8 cellular contexts compared by ENCODE assay signal in genomic region chr5:169637085-169637855, GRCh38. TPM values are rescaled to one million over a fixed set of nuclear protein-coding genes. Genes with fewer than 3 reads are reported as not detected.
DNase-seq lines count a peak whose midpoint lies in the region; ATAC-seq, FAIRE-seq and TF ChIP-seq lines count a peak whose summit lies in the region.

DOCK2 (plus strand) TSS chr5:169637275; CDS start chr5:169637327, 52 bp downstream.

- no peaks in the 10 kb centered on the region for H3K9me1 ChIP-seq in K562 (ENCODE audit: control insufficient read depth, insufficient read depth, low read length)

- TF ChIP-seq RAD21 in K562 (CRISPR knock-in tag; conservative IDR thresholded peaks at IDR 0.05 in 1 of 2, IDR thresholded peaks at IDR 0.05 in 1 of 2), result no peak

- intact Hi-C loops in K562 (cut with micrococcal nuclease), result no loop called here
- intact Hi-C loops in lower lobe of right lung (cut with DNase I), result no loop called here

- H3K4me1 ChIP-seq in K562 (replicated peaks in 1 of 2; ENCODE audit: control insufficient read depth in 2 of 2, insufficient read depth in 2 of 2, low read length in 2 of 2) (peaks cover 0 to 16% of the 10 kb centered on the region in 2 experiments; a peak in 3 of 5 replicates), lower lobe of right lung (peaks cover 12% of the 10 kb centered on the region), SJCRH30 (no peaks in the 10 kb centered on the region)

- H3K36me3 ChIP-seq in K562 (ENCODE audit: control insufficient read depth, insufficient read depth, low read length), result no peaks in the 10 kb centered on the region; the same call in 2 of the 3 replicates
- H3K36me3 ChIP-seq in lower lobe of right lung, result no peaks in the 10 kb centered on the region
- no peaks in the 10 kb centered on the region for H3K36me3 ChIP-seq in SJCRH30

- H3K27ac ChIP-seq in K562 (ENCODE audit: extremely low read depth, low read depth, low read length) (peak within 1 kb of the TSS; percentile 45; the same call in 2 of the 3 replicates), lower lobe of right lung (peak within 1 kb of the TSS; percentile 89), SJCRH30 (no peak within 1 kb of the TSS)

- CTCF ChIA-PET in K562 (lab: Yijun Ruan, JAX; ENCODE audit: low intra/inter-chr PET ratio), result no interaction called here

- H3K9ac ChIP-seq in K562 (ENCODE audit: insufficient read depth in 1 of 2, low read depth in 2 of 2, low read length in 2 of 2), result peak within 1 kb of the TSS; percentile 36 to 85; a peak in 3 of 4 replicates

- 3% methylated on average over 46 of the region's 55 CpGs for WGBS in K562 (ENCODE audit: insufficient coverage, low coverage, missing lambda C conversion rate)

- H3K4me2 ChIP-seq in K562 (ENCODE audit: insufficient read depth, low read length), result peak within 1 kb of the TSS; percentile 80

- peak; percentile 15 for FAIRE-seq in K562 (lab: Jason Lieb, UNC)

- H3K27me3 ChIP-seq in K562 (ENCODE audit: control insufficient read depth in 2 of 2, insufficient read depth in 2 of 2, low read length in 2 of 2), result no peaks in the 10 kb centered on the region
- H3K27me3 ChIP-seq in lower lobe of right lung (ENCODE audit: low read depth), result peaks cover 12% of the 10 kb centered on the region
- H3K27me3 ChIP-seq in SJCRH30, result no peaks in the 10 kb centered on the region

- POLR2A ChIA-PET in K562 (lab: Yijun Ruan, JAX), result no interaction called here

- TF ChIP-seq EP300 in K562 (IDR thresholded peaks at IDR 0.05; ENCODE audit: low read length), result no peak

- no TSS peak for BruUV-seq in K562 (replicated peaks; lab: Mats Ljungman, UMichigan)

- in situ Hi-C loops in K562 (cut with MboI), result no loop called here

- H2AFZ ChIP-seq in K562 (ENCODE audit: low read depth, low read length), result peak within 1 kb of the TSS; percentile 80

- DNase-seq in T-helper 22 cell (ENCODE audit: low read depth) (peak; percentile 52), K562 (ENCODE audit: extremely low read depth in 1 of 4, low spot score in 3 of 4) (peak; percentile 25 to 47 (median 37)), lower lobe of right lung (peak; percentile 87), SJCRH30 (no peak), DMS53 (lab: John Stamatoyannopoulos, UW) (no peak)
- DNase-seq in stimulated activated CD8-positive, alpha-beta memory T cell treated with anti-CD3 and anti-CD28 coated beads, Interleukin-15, amount 100 ng/mL, for 24 hours (ENCODE audit: low read depth), result peak; percentile 37

- ATAC-seq in GM18909 (IDR thresholded peaks at IDR 0.05; ENCODE audit: poor library complexity, unreplicated experiment) (peak; percentile 93), HG03097 (IDR thresholded peaks at IDR 0.05; ENCODE audit: low FRiP score, unreplicated experiment) (peak; percentile 90), K562 (peak; percentile 90), lower lobe of right lung (peak; percentile 88 to 91)

- TF ChIP-seq POLR2A in K562 (conservative IDR thresholded peaks at IDR 0.05), result no peak

- H3K4me3 ChIP-seq in K562 (peak within 1 kb of the TSS; percentile 48), lower lobe of right lung (peak within 1 kb of the TSS; percentile 64), SJCRH30 (no peak within 1 kb of the TSS)

- no peak for TF ChIP-seq CTCF in K562 (IDR thresholded peaks at IDR 0.05 in 2 of 3, conservative IDR thresholded peaks at IDR 0.05 in 1 of 3; ENCODE audit: insufficient read depth in 2 of 3, low read depth in 1 of 3, low read length in 3 of 3)
- TF ChIP-seq CTCF in lower lobe of right lung (IDR thresholded peaks at IDR 0.05), result no peak

- no peaks in the 10 kb centered on the region; the same call in 2 of the 3 replicates for H3K79me2 ChIP-seq in K562 (ENCODE audit: control insufficient read depth, insufficient read depth, low read length)

- H3K9me3 ChIP-seq in K562 (replicated peaks; ENCODE audit: control insufficient read depth, insufficient read depth, low read depth, low read length) (peaks cover 6% of the 10 kb centered on the region; the same call in 1 of the 2 replicates), lower lobe of right lung (peaks cover 8% of the 10 kb centered on the region), SJCRH30 (replicated peaks) (0 out of 2 replicates have a peak, but pooled peaks cover 3% of the 10 kb centered on the region)

- no peaks in the 10 kb centered on the region for H4K20me1 ChIP-seq in K562 (replicated peaks; ENCODE audit: control insufficient read depth, insufficient read depth, low read length)

TF ChIP-seq in K562, 482 proteins besides CTCF, POLR2A, EP300 and RAD21 (continues in another document):
- TF ChIP-seq ZNF740 (CRISPR knock-in tag; IDR thresholded peaks at IDR 0.05), result peak; percentile 49; the same call in 1 of the 2 replicates
- TF ChIP-seq ZNF740 (tag; IDR thresholded peaks at IDR 0.05), result no peak
- peak; percentile 71 to 85 for TF ChIP-seq MAZ (CRISPR knock-in tag; conservative IDR thresholded peaks at IDR 0.05 in 1 of 2, IDR thresholded peaks at IDR 0.05 in 1 of 2)
- no peak for TF ChIP-seq DPF2 (IDR thresholded peaks at IDR 0.05)
- TF ChIP-seq RBM22 (IDR thresholded peaks at IDR 0.05; ENCODE audit: low read depth, low read length, poor library complexity, severe bottlenecking), result no peak
- no peak for TF ChIP-seq HMG20A (CRISPR knock-in tag; conservative IDR thresholded peaks at IDR 0.05)
- no peak for TF ChIP-seq TSHZ1 (CRISPR knock-in tag; IDR thresholded peaks at IDR 0.05)
- no peak for TF ChIP-seq THRB (CRISPR knock-in tag; conservative IDR thresholded peaks at IDR 0.05)
- no peak for TF ChIP-seq BMI1 (IDR thresholded peaks at IDR 0.05; ENCODE audit: low read length)

RNA-seq across cellular contexts. Expression of gene DOCK2, which starts in this region (rescaled TPM):
- 21.2 and 25.8 TPM in 2 replicates for total RNA-seq in K562 (2011; cell fraction: chromatin; rRNA removed; ENCODE audit: low replicate concordance)
- 10.1 and 11.8 TPM in 2 replicates for total RNA-seq in K562 (2011; cell fraction: nucleolus; rRNA removed)
- 10.5 and 17.9 TPM in 2 replicates for total RNA-seq in K562 (2011; cell fraction: nucleoplasm; rRNA removed)
- total RNA-seq in K562 (2014; rRNA removed) (23.2 and 23.7 TPM in 2 replicates), K562 (2014; rRNA removed; fragmentation: Illumina TruSeq; extraction: Trizol) (20.2 and 20.5 TPM in 2 replicates), K562 (2015; rRNA removed; fragmentation: Illumina TruSeq; extraction: Trizol) (39.9 and 42.6 TPM in 2 replicates), K562 (2021) (28.2 and 29.1 TPM in 2 replicates), lower lobe of right lung (108 TPM)
- polyA plus RNA-seq in K562 (2011; rRNA removed) (9.8 and 35.1 TPM in 2 replicates), K562 (2014; fragmentation: Illumina TruSeq; extraction: Trizol) (18.2 and 20.7 TPM in 2 replicates), K562 (2014; fragmentation: Nextera tagmentation; extraction: Ambion mirVana) (1 to 10 TPM; 4.5 to 9.0 TPM), K562 (2014; rRNA removed) (14.0 and 16.5 TPM in 2 replicates)
- 7.3 and 32.1 TPM in 2 replicates for polyA plus RNA-seq in K562 (2011; cell fraction: cytosol; rRNA removed)
- 25.0 and 96.7 TPM in 2 replicates for polyA plus RNA-seq in K562 (2011; cell fraction: nucleus; rRNA removed)
- 26.6 and 45.1 TPM in 2 replicates for polyA plus RNA-seq in K562 (2012)
- polyA minus RNA-seq in K562 (2011; rRNA and poly(A)+ RNA removed), result 30.6 and 103 TPM in 2 replicates
- polyA minus RNA-seq in K562 (2011; cell fraction: cytosol; rRNA and poly(A)+ RNA removed), result 14.0 and 36.2 TPM in 2 replicates
- polyA minus RNA-seq in K562 (2011; cell fraction: nucleus; rRNA and poly(A)+ RNA removed), result 30.3 and 123 TPM in 2 replicates
- total RNA-seq in SJCRH30 (2014; rRNA removed; shearing (Covaris generic)), result 0.10 and 0.20 TPM in 2 replicates

Comparison
In these comparisons a context has a peak if more than half of its experiments do, and no peak if none do; other contexts are left out.
1. DNase-seq: peak in T-helper 22 cell (single experiment), K562 (4 of 4), lower lobe of right lung (single experiment) and stimulated activated CD8-positive, alpha-beta memory T cell treated with anti-CD3 and anti-CD28 coated beads, Interleukin-15, amount 100 ng/mL, for 24 hours (single experiment); none in SJCRH30 (0 of 2) and DMS53 (single experiment).
2. Peak in every context shown above with its lines, with median percentiles within 50 percentile points of each other: ATAC-seq.